19 cellular contexts compared by ENCODE assay signal in genomic region chr9:137479315-137479861, GRCh38. TPM values are rescaled to one million over a fixed set of nuclear protein-coding genes. Genes with fewer than 3 reads are reported as not detected.
DNase-seq lines count a peak whose midpoint lies in the region; ATAC-seq and TF ChIP-seq lines count a peak whose summit lies in the region.
"Had no signal": no experiment of that assay in that cellular context is flagged by ENCODE, and none has a peak within 500 bp of the region (broad histone marks: within the 10 kb centered on the region; RNA-seq: fewer than 3 reads in every experiment).

No MANE protein-coding gene starts in this region.

- no peaks in the 10 kb centered on the region for H3K36me3 ChIP-seq in BE2C
- no peaks in the 10 kb centered on the region for H3K36me3 ChIP-seq in Panc1 (ENCODE audit: control insufficient read depth, insufficient read depth, low read length)
- H3K36me3 ChIP-seq in H7 (replicated peaks; ENCODE audit: control insufficient read depth, insufficient read depth, low read length) = no peaks in the 10 kb centered on the region
- H3K36me3 ChIP-seq: ovary had no signal

- DNase-seq in BE2C (peak; percentile 44), Panc1 (ENCODE audit: low read depth, low spot score) (no peak), dermis blood vessel endothelial cell (peak; percentile 21), midbrain (lab: John Stamatoyannopoulos, UW) (peak; percentile 4), H7 (no peak)
- no peak for DNase-seq in activated CD4-positive, alpha-beta T cell treated with anti-CD3 and anti-CD28 coated beads for 36 hours
- DNase-seq: activated CD4-positive, alpha-beta T cell treated with anti-CD3 and anti-CD28 coated beads for 48 hours; NCI-H1048; SIG-M5; stimulated activated naive B cell treated with anti-CD40 and anti-IgM and Interleukin-4, amounts not matched to agents 10 μg/mL and 1 μg/mL and 100 μg/mL, for 72 hours had no signal

- intact Hi-C loops in Panc1 (cut with micrococcal nuclease; ENCODE audit: unreplicated experiment) = no loop called here
- intact Hi-C loops in activated CD4-positive, alpha-beta T cell treated with anti-CD3 and anti-CD28 coated beads for 36 hours (cut with DNase I, micrococcal nuclease) = no loop called here

- H3K4me3 Mint-ChIP-seq in activated CD4-positive, alpha-beta T cell treated with anti-CD3 and anti-CD28 coated beads for 36 hours = no peak overlapping the region
- H3K4me3 Mint-ChIP-seq: activated naive CD4-positive, alpha-beta T cell treated with anti-CD3 and anti-CD28 coated beads, Interleukin-2, amount 50 U/mL, for 24 hours; CD8-positive, alpha-beta memory T cell; central memory CD8-positive, alpha-beta T cell; stimulated activated naive B cell treated with anti-CD40 and anti-IgM and Interleukin-4, amounts not matched to agents 10 μg/mL and 1 μg/mL and 100 μg/mL, for 72 hours had no signal

- TF ChIP-seq CTCF in BE2C (IDR thresholded peaks at IDR 0.05; ENCODE audit: low read depth, low read length) = no peak
- TF ChIP-seq CTCF in Panc1 (IDR thresholded peaks at IDR 0.05) = no peak

- POLR2A ChIA-PET in Panc1 (lab: Charles Lee) = no interaction called here
- POLR2A ChIA-PET in activated CD4-positive, alpha-beta T cell treated with anti-CD3 and anti-CD28 coated beads for 36 hours (lab: Charles Lee) = no interaction called here

- H3K27me3 ChIP-seq in BE2C (no peaks in the 10 kb centered on the region), Panc1 (ENCODE audit: control insufficient read depth, insufficient read depth, low read length) (no peaks in the 10 kb centered on the region), H7 (ENCODE audit: control insufficient read depth, insufficient read depth, low read length) (no peaks in the 10 kb centered on the region)
- H3K27me3 ChIP-seq: ovary had no signal

- peaks cover 30% of the 10 kb centered on the region for H3K4me1 ChIP-seq in BE2C
- peaks cover 11% of the 10 kb centered on the region; the same call in 1 of the 2 replicates for H3K4me1 ChIP-seq in Panc1 (ENCODE audit: control insufficient read depth, insufficient read depth, low read length)

- H3K9me3 ChIP-seq in BE2C = no peaks in the 10 kb centered on the region; the same call in 1 of the 2 replicates
- no peaks in the 10 kb centered on the region for H3K9me3 ChIP-seq in Panc1 (ENCODE audit: control insufficient read depth, insufficient read depth, low read depth, low read length)
- H3K9me3 ChIP-seq: ovary had no signal

- H3K27ac ChIP-seq in Panc1 (ENCODE audit: low read length) = no peak overlapping the region
- H3K27ac ChIP-seq: ovary had no signal

- ATAC-seq in Panc1 (0 out of 2 replicates have a peak, but pooled peaks have one; percentile 22), HG03159 (IDR thresholded peaks at IDR 0.05; ENCODE audit: unreplicated experiment) (no peak), HG03196 (IDR thresholded peaks at IDR 0.05; ENCODE audit: unreplicated experiment) (no peak)
- no peak for ATAC-seq in activated CD4-positive, alpha-beta T cell treated with anti-CD3 and anti-CD28 coated beads for 36 hours
- ATAC-seq: stimulated activated naive B cell treated with anti-CD40 and anti-IgM and Interleukin-4, amounts not matched to agents 10 μg/mL and 1 μg/mL and 100 μg/mL, for 72 hours had no signal

- CTCF ChIA-PET in Panc1 (lab: Charles Lee) = no interaction called here
- CTCF ChIA-PET in activated CD4-positive, alpha-beta T cell treated with anti-CD3 and anti-CD28 coated beads for 36 hours (lab: Charles Lee) = no interaction called here

- no TSS peak for BruUV-seq in Panc1 (replicated peaks; lab: Mats Ljungman, UMichigan)

- no peak overlapping the region; the same call in 1 of the 2 replicates for H3K4me3 ChIP-seq in BE2C (ENCODE audit: low read depth, low read length)
- H3K4me3 ChIP-seq in Panc1 (ENCODE audit: low read depth in 2 of 2, low read length in 2 of 2) = no peak overlapping the region
- H3K4me3 ChIP-seq in H7 (ENCODE audit: insufficient read depth, low read depth, low read length) = no peak overlapping the region
- H3K4me3 ChIP-seq: ovary had no signal

- H3K4me1 Mint-ChIP-seq in activated CD4-positive, alpha-beta T cell treated with anti-CD3 and anti-CD28 coated beads for 36 hours = peaks cover 9% of the 10 kb centered on the region
- H3K4me1 Mint-ChIP-seq: central memory CD8-positive, alpha-beta T cell had no signal

- no peak overlapping the region for H3K27ac Mint-ChIP-seq in activated CD4-positive, alpha-beta T cell treated with anti-CD3 and anti-CD28 coated beads for 36 hours
- H3K27ac Mint-ChIP-seq: activated naive CD4-positive, alpha-beta T cell treated with anti-CD3 and anti-CD28 coated beads, Interleukin-2, amount 50 U/mL, for 24 hours; stimulated activated naive B cell treated with anti-CD40 and anti-IgM and Interleukin-4, amounts not matched to agents 10 μg/mL and 1 μg/mL and 100 μg/mL, for 72 hours had no signal

- in situ Hi-C loops in Panc1 (cut with HindIII; ENCODE audit: low pct_unique_long_range_greater_than_20kb, low sequenced_read_pairs) = no loop called here

- peaks cover 9% of the 10 kb centered on the region for H3K9me3 Mint-ChIP-seq in activated CD4-positive, alpha-beta T cell treated with anti-CD3 and anti-CD28 coated beads for 36 hours (ENCODE audit: low read depth)
- H3K9me3 Mint-ChIP-seq: activated naive CD4-positive, alpha-beta T cell treated with anti-CD3 and anti-CD28 coated beads, Interleukin-2, amount 50 U/mL, for 24 hours had no signal

- H3K27me3 Mint-ChIP-seq in activated CD4-positive, alpha-beta T cell treated with anti-CD3 and anti-CD28 coated beads for 36 hours = no peaks in the 10 kb centered on the region
- H3K27me3 Mint-ChIP-seq: activated naive CD4-positive, alpha-beta T cell treated with anti-CD3 and anti-CD28 coated beads, Interleukin-2, amount 50 U/mL, for 24 hours; central memory CD8-positive, alpha-beta T cell; stimulated activated naive B cell treated with anti-CD40 and anti-IgM and Interleukin-4, amounts not matched to agents 10 μg/mL and 1 μg/mL and 100 μg/mL, for 72 hours had no signal

- peaks cover 5% of the 10 kb centered on the region for H3K36me3 Mint-ChIP-seq in activated CD4-positive, alpha-beta T cell treated with anti-CD3 and anti-CD28 coated beads for 36 hours (ENCODE audit: low read depth)

RNA-seq across cellular contexts. Expression of gene NSMF, which starts 20.3 kb away (rescaled TPM):
- 457 TPM for polyA plus RNA-seq in BE2C (2012; ENCODE audit: insufficient read depth, insufficient read length, low read depth)
- total RNA-seq in Panc1 (2021; ENCODE audit: unreplicated experiment) (40.0 TPM), dermis blood vessel endothelial cell (32.7 and 32.8 TPM in 2 replicates)
- polyA plus RNA-seq in Panc1 (2012; ENCODE audit: insufficient read length) = 53.6 TPM
- 10 to 100 TPM; 63.6 to 65.0 TPM for total RNA-seq in activated CD4-positive, alpha-beta T cell treated with anti-CD3 and anti-CD28 coated beads for 36 hours
- total RNA-seq in H7 (2014; rRNA removed; shearing (Covaris generic)) = 37.9 and 39.0 TPM in 2 replicates

RNA-seq across cellular contexts. Expression of gene ENTPD8, which starts 38.2 kb away (rescaled TPM):
- 0.20 TPM for polyA plus RNA-seq in BE2C (2012; ENCODE audit: insufficient read depth, insufficient read length, low read depth)
- 3.9 TPM for total RNA-seq in Panc1 (2021; ENCODE audit: unreplicated experiment)
- polyA plus RNA-seq in Panc1 (2012; ENCODE audit: insufficient read length) = 4.2 TPM
- 0.23 and 0.34 TPM in 2 replicates for total RNA-seq in dermis blood vessel endothelial cell
- total RNA-seq in activated CD4-positive, alpha-beta T cell treated with anti-CD3 and anti-CD28 coated beads for 36 hours = not detected
- total RNA-seq in H7 (2014; rRNA removed; shearing (Covaris generic)) = 0.55 and 0.76 TPM in 2 replicates
- total RNA-seq: CD8-positive, alpha-beta memory T cell; epithelial cell of proximal tubule had no signal
- polyA plus RNA-seq: AG04450; CD8-positive, alpha-beta memory T cell; urinary bladder had no signal

RNA-seq across cellular contexts. Expression of gene NOXA1, which starts 56.2 kb away (rescaled TPM):
- polyA plus RNA-seq in BE2C (2012; ENCODE audit: insufficient read depth, insufficient read length, low read depth) = not detected
- 3.7 TPM for total RNA-seq in Panc1 (2021; ENCODE audit: unreplicated experiment)
- 5.5 TPM for polyA plus RNA-seq in Panc1 (2012; ENCODE audit: insufficient read length)
- total RNA-seq in dermis blood vessel endothelial cell = 1.5 and 2.6 TPM in 2 replicates
- total RNA-seq in activated CD4-positive, alpha-beta T cell treated with anti-CD3 and anti-CD28 coated beads for 36 hours = 1 to 10 TPM in 1 of 2 experiments, under 1 TPM in 1; 0.97 to 1.7 TPM
- total RNA-seq in H7 (2014; rRNA removed; shearing (Covaris generic)) = 0.78 and 1.0 TPM in 2 replicates

RNA-seq across cellular contexts. Expression of gene EXD3, which starts 56.4 kb away (rescaled TPM):
- polyA plus RNA-seq in BE2C (2012; ENCODE audit: insufficient read depth, insufficient read length, low read depth) = 22.0 TPM
- total RNA-seq in Panc1 (2021; ENCODE audit: unreplicated experiment) (9.2 TPM), dermis blood vessel endothelial cell (32.9 and 43.1 TPM in 2 replicates)
- 14.6 TPM for polyA plus RNA-seq in Panc1 (2012; ENCODE audit: insufficient read length)
- 1 to 10 TPM; 6.7 to 7.1 TPM for total RNA-seq in activated CD4-positive, alpha-beta T cell treated with anti-CD3 and anti-CD28 coated beads for 36 hours
- 7.0 and 15.7 TPM in 2 replicates for total RNA-seq in H7 (2014; rRNA removed; shearing (Covaris generic))

Comparison
In these comparisons a context has a peak if more than half of its experiments do, and no peak if none do; other contexts are left out.
1. DNase-seq: peak in BE2C (single experiment), dermis blood vessel endothelial cell (single experiment) and midbrain (single experiment); none in Panc1 (single experiment), activated CD4-positive, alpha-beta T cell treated with anti-CD3 and anti-CD28 coated beads for 36 hours (single experiment) and H7 (single experiment).